ENCODE assay signal across 17 cellular contexts in genomic region chr12:91138337-91138905, GRCh38. TPM values are rescaled to one million over a fixed set of nuclear protein-coding genes. Genes with fewer than 3 reads are reported as not detected.
DNase-seq lines count a peak whose midpoint lies in the region; TF ChIP-seq lines count a peak whose summit lies in the region.
"Had no signal": no experiment of that assay in that cellular context is flagged by ENCODE, and none has a peak within 500 bp of the region (broad histone marks: within the 10 kb centered on the region; RNA-seq: fewer than 3 reads in every experiment).

No MANE protein-coding gene starts in this region.

- H3K36me3 Mint-ChIP-seq in immature natural killer cell: no peaks in the 10 kb centered on the region

- H2BK12ac ChIP-seq in neuronal stem cell (ENCODE audit: low read length): no peak overlapping the region

- no peak overlapping the region for H4K8ac ChIP-seq in neuronal stem cell (ENCODE audit: low read depth, low read length)

- intact Hi-C loops in breast epithelium (cut with DNase I; ENCODE audit: low total_unique reads): no loop called here
- intact Hi-C loops in mammary epithelial cell (cut with micrococcal nuclease): no loop called here
- intact Hi-C loops in posterior vena cava (cut with DNase I): no loop called here

- H3K4ac ChIP-seq in neuronal stem cell (ENCODE audit: low read length): no peak overlapping the region

- H3K79me1 ChIP-seq in neuronal stem cell (ENCODE audit: low read depth, low read length): no peaks in the 10 kb centered on the region

- H3K9me3 ChIP-seq in breast epithelium: no peaks in the 10 kb centered on the region
- H3K9me3 ChIP-seq in mammary epithelial cell (replicated peaks; ENCODE audit: insufficient read depth, low read length): no peaks in the 10 kb centered on the region
- H3K9me3 ChIP-seq in neuronal stem cell (replicated peaks in 1 of 2; ENCODE audit: control insufficient read depth in 2 of 2, insufficient read depth in 1 of 2, low read depth in 1 of 2, low read length in 2 of 2): no peaks in the 10 kb centered on the region
- H3K9me3 ChIP-seq: lower lobe of right lung had no signal

- no peak overlapping the region for H2AFZ ChIP-seq in mammary epithelial cell (ENCODE audit: low read depth, low read length)
- H2AFZ ChIP-seq in neuronal stem cell (ENCODE audit: low read length): peak overlapping the region; percentile 46

- WGBS in mammary epithelial cell (ENCODE audit: low coverage, missing lambda C conversion rate): 56% methylated on average over 1 of the region's 1 CpG
- no CpG with 5 or more reads among the region's 1 CpG for WGBS in neuronal stem cell (ENCODE audit: extremely low coverage in 2 of 2, insufficient read length in 2 of 2, insufficient replicate concordance in 1 of 2), 2 donors

- dilution Hi-C loops in mammary epithelial cell (cut with HindIII; ENCODE audit: low sequenced_read_pairs): no loop called here

- no peak overlapping the region for H3K27ac Mint-ChIP-seq in immature natural killer cell
- H3K27ac Mint-ChIP-seq: activated T-cell treated with anti-CD3 and anti-CD28 coated beads, Interleukin-2, amount 50 U/mL, for 24 hours had no signal

- no peak overlapping the region for H4K91ac ChIP-seq in neuronal stem cell (ENCODE audit: low read depth, low read length, poor library complexity)

- no peak for TF ChIP-seq POLR2A in breast epithelium (IDR thresholded peaks at IDR 0.05)

- BruUV-seq in mammary epithelial cell (replicated peaks; lab: Mats Ljungman, UMichigan): no TSS peak

- no peak for TF ChIP-seq CTCF in breast epithelium (IDR thresholded peaks at IDR 0.05)
- no peak for TF ChIP-seq CTCF in mammary epithelial cell (conservative IDR thresholded peaks at IDR 0.05 in 1 of 2, IDR thresholded peaks at IDR 0.05 in 1 of 2; ENCODE audit: extremely low read depth in 1 of 2, insufficient read depth in 1 of 2, low read depth in 1 of 2, low read length in 2 of 2)
- TF ChIP-seq CTCF in fibroblast of the aortic adventitia (IDR thresholded peaks at IDR 0.05; ENCODE audit: insufficient read depth, low read length): no peak

- in situ Hi-C loops in mammary epithelial cell (cut with MboI; ENCODE audit: low sequenced_read_pairs in 2 of 2): no loop called here

- H3K4me1 ChIP-seq in breast epithelium (no peaks in the 10 kb centered on the region), mammary epithelial cell (ENCODE audit: insufficient read depth, low read length) (no peaks in the 10 kb centered on the region), neuronal stem cell (ENCODE audit: control insufficient read depth in 2 of 2, insufficient read depth in 1 of 2, low read depth in 1 of 2, low read length in 2 of 2) (no peaks in the 10 kb centered on the region)

- H3K27me3 ChIP-seq in breast epithelium: no peaks in the 10 kb centered on the region
- no peaks in the 10 kb centered on the region for H3K27me3 ChIP-seq in mammary epithelial cell (ENCODE audit: insufficient read depth, low read length)
- H3K27me3 ChIP-seq in neuronal stem cell (ENCODE audit: control insufficient read depth in 3 of 3, insufficient read depth in 3 of 3, low read depth in 1 of 3, low read length in 3 of 3): no peaks in the 10 kb centered on the region

- H3K14ac ChIP-seq in neuronal stem cell (ENCODE audit: low read length): no peak overlapping the region

- H2BK15ac ChIP-seq in neuronal stem cell (ENCODE audit: low read length): no peak overlapping the region

- CTCF ChIA-PET in mammary epithelial cell (lab: Charles Lee; ENCODE audit: low non-redundant PET): no interaction called here

- no peaks in the 10 kb centered on the region for H3K79me2 ChIP-seq in mammary epithelial cell (ENCODE audit: insufficient read depth, low read length)

- H2AK5ac ChIP-seq in neuronal stem cell (ENCODE audit: low read depth, low read length): no peak overlapping the region

- H2BK5ac ChIP-seq in neuronal stem cell (ENCODE audit: low read length): no peak overlapping the region

- no peak overlapping the region for H2BK120ac ChIP-seq in neuronal stem cell (ENCODE audit: low read depth, low read length)

- no peak overlapping the region for H3K9ac ChIP-seq in mammary epithelial cell (ENCODE audit: insufficient read depth, low read length)
- H3K9ac ChIP-seq in neuronal stem cell (ENCODE audit: low read depth, low read length, poor library complexity): no peak overlapping the region

- H3K4me2 ChIP-seq in mammary epithelial cell (ENCODE audit: insufficient read depth, low read depth, low read length) (no peak overlapping the region), neuronal stem cell (ENCODE audit: insufficient read depth, low read length, poor library complexity, severe bottlenecking) (no peak overlapping the region)

- no peak overlapping the region for H3K18ac ChIP-seq in neuronal stem cell (ENCODE audit: low read length)

- H3K23ac ChIP-seq in neuronal stem cell (ENCODE audit: low read depth, low read length, poor library complexity): no peak overlapping the region

- H3K36me3 ChIP-seq in breast epithelium: no peaks in the 10 kb centered on the region
- no peaks in the 10 kb centered on the region for H3K36me3 ChIP-seq in mammary epithelial cell (ENCODE audit: insufficient read depth, low read length)
- no peaks in the 10 kb centered on the region for H3K36me3 ChIP-seq in neuronal stem cell (replicated peaks in 1 of 2; ENCODE audit: control insufficient read depth in 2 of 2, insufficient read depth in 2 of 2, low read length in 2 of 2)
- H3K36me3 ChIP-seq: lower lobe of right lung had no signal

- H3K27ac ChIP-seq in breast epithelium: peak overlapping the region; percentile 57 to 66
- no peak overlapping the region for H3K27ac ChIP-seq in mammary epithelial cell (ENCODE audit: insufficient read depth, low read depth, low read length)
- no peak overlapping the region for H3K27ac ChIP-seq in neuronal stem cell (replicated peaks; ENCODE audit: low read length)
- H3K27ac ChIP-seq: lower lobe of right lung had no signal

- no peaks in the 10 kb centered on the region for H3K27me3 Mint-ChIP-seq in immature natural killer cell (ENCODE audit: low read depth in 3 of 3)

- no peak for DNase-seq in breast epithelium (ENCODE audit: low spot score in 2 of 2)
- DNase-seq in mammary epithelial cell: no peak
- DNase-seq in fibroblast of the aortic adventitia (ENCODE audit: low read depth): peak; percentile 73
- DNase-seq in neuronal stem cell (ENCODE audit: low spot score): no peak
- no peak for DNase-seq in posterior vena cava (ENCODE audit: low spot score)
- DNase-seq in stimulated activated CD4-positive, alpha-beta T cell treated with anti-CD3 and anti-CD28 coated beads, Interleukin-12 subunit alpha, Interleukin-12 subunit beta, amount 100 ng/mL, for 4 hours: no peak
- DNase-seq in effector CD8-positive, alpha-beta T cell (lab: John Stamatoyannopoulos, UW): no peak
- no peak for DNase-seq in immature natural killer cell
- DNase-seq: 8988T; activated T-cell treated with anti-CD3 and anti-CD28 coated beads, Interleukin-2, amount 50 U/mL, for 24 hours; effector memory CD4-positive, alpha-beta T cell; glutamatergic neuron; lower lobe of right lung; NCI-H446 treated with DMSO at 0.1 percent for 48 hours; retina; SHP77 treated with DMSO at 0.1 percent for 48 hours had no signal

- peaks cover 0 to 5% (median 1%) of the 10 kb centered on the region in 6 donors for H3K9me3 Mint-ChIP-seq in immature natural killer cell

- no peaks in the 10 kb centered on the region for H3K4me1 Mint-ChIP-seq in immature natural killer cell

- no peak overlapping the region for H3K4me3 Mint-ChIP-seq in immature natural killer cell
- H3K4me3 Mint-ChIP-seq: activated T-cell treated with anti-CD3 and anti-CD28 coated beads, Interleukin-2, amount 50 U/mL, for 24 hours had no signal

- H3K4me3 ChIP-seq in breast epithelium (no peak overlapping the region), mammary epithelial cell (replicated peaks in 1 of 3; ENCODE audit: insufficient read depth in 1 of 3, low read depth in 2 of 3, low read length in 3 of 3) (no peak overlapping the region), fibroblast of the aortic adventitia (ENCODE audit: low read depth, low read length) (no peak overlapping the region), neuronal stem cell (ENCODE audit: low read length in 2 of 2) (no peak overlapping the region)
- H3K4me3 ChIP-seq: lower lobe of right lung had no signal

- no peaks in the 10 kb centered on the region for H4K20me1 ChIP-seq in mammary epithelial cell (ENCODE audit: insufficient read depth, low read length)

RNA-seq across cellular contexts. Expression of gene LUM, which starts 27.1 kb away (rescaled TPM):
- total RNA-seq in breast epithelium: 100 to 1,000 TPM; 180 to 449 (median 183) TPM
- total RNA-seq in mammary epithelial cell: 1 to 10 TPM in 1 of 2 donors, not detected in 1; 1.5 TPM
- not detected for polyA plus RNA-seq in mammary epithelial cell
- polyA minus RNA-seq in mammary epithelial cell: not detected
- 88.8 and 582 TPM in 2 replicates for total RNA-seq in fibroblast of the aortic adventitia (ENCODE audit: low replicate concordance)
- 0.81 TPM for polyA plus RNA-seq in neuronal stem cell (2013, experiment 1 of 2)
- 1.2 TPM for polyA plus RNA-seq in neuronal stem cell (2013, experiment 2 of 2)
- 100 to 1,000 TPM; 361 to 654 TPM for total RNA-seq in posterior vena cava
- not detected for polyA plus RNA-seq in immature natural killer cell

RNA-seq across cellular contexts. Expression of gene DCN, which starts 44.2 kb away (rescaled TPM):
- total RNA-seq in breast epithelium (1,000 to 10,000 TPM; 1,081 to 4,374 (median 1,702) TPM), mammary epithelial cell (1 to 10 TPM in 1 of 2 donors, under 1 TPM in 1; 0.75 to 3.2 TPM), fibroblast of the aortic adventitia (ENCODE audit: low replicate concordance) (1,482 and 2,298 TPM in 2 replicates), posterior vena cava (1,000 to 10,000 TPM; 1,461 to 2,897 TPM)
- polyA plus RNA-seq in mammary epithelial cell (11.4 TPM), immature natural killer cell (not detected)
- polyA minus RNA-seq in mammary epithelial cell: not detected
- polyA plus RNA-seq in neuronal stem cell (2013, experiment 1 of 2): not detected
- not detected for polyA plus RNA-seq in neuronal stem cell (2013, experiment 2 of 2)
- total RNA-seq: HT-29 had no signal

Comparison
In these comparisons a context has a peak if more than half of its experiments do, and no peak if none do; other contexts are left out.
1. H3K27ac ChIP-seq: peak in breast epithelium (2 of 2); none in mammary epithelial cell (single experiment) and neuronal stem cell (single experiment).
2. RNA of gene LUM, which starts 27.1 kb away (total RNA-seq): 361 to 654 TPM in posterior vena cava, 88.8 to 582 TPM in fibroblast of the aortic adventitia and 180 to 449 TPM in breast epithelium; 1.5 TPM in mammary epithelial cell; every median in the first group is over 10 times any median in the second.
3. RNA of gene DCN, which starts 44.2 kb away (total RNA-seq): 1,461 to 2,897 TPM in posterior vena cava, 1,482 to 2,298 TPM in fibroblast of the aortic adventitia and 1,081 to 4,374 TPM in breast epithelium; 0.75 to 3.2 TPM in mammary epithelial cell; every median in the first group is over 100 times any median in the second.